In genomic region chr2:229800997-229801754, GRCh38 we compare ENCODE assay signal across 8 cellular contexts.
DNase-seq lines count a peak whose midpoint lies in the region; ATAC-seq, FAIRE-seq and TF ChIP-seq lines count a peak whose summit lies in the region.

No MANE protein-coding gene starts in this region.

- H3K4me3 Mint-ChIP-seq in activated T-cell treated with anti-CD3 and anti-CD28 coated beads, Interleukin-2, amount 50 U/mL, for 72 hours: no peak overlapping the region

- no peak overlapping the region for H3K27ac Mint-ChIP-seq in activated T-cell treated with anti-CD3 and anti-CD28 coated beads, Interleukin-2, amount 50 U/mL, for 72 hours

- H3K36me3 ChIP-seq in thoracic aorta: peaks cover 5% of the 10 kb centered on the region

- no peaks in the 10 kb centered on the region for H3K9me3 ChIP-seq in thoracic aorta

- no peaks in the 10 kb centered on the region for H3K27me3 ChIP-seq in thoracic aorta (replicated peaks; ENCODE audit: insufficient read depth)

- DNase-seq in SIG-M5 treated with dmso at 0.1 percent for 504 hours (lab: John Stamatoyannopoulos, UW; ENCODE audit: unreplicated experiment): peak; percentile 43
- DNase-seq in SIG-M5 (lab: John Stamatoyannopoulos, UW): no peak
- DNase-seq in RCC 7860 (ENCODE audit: low spot score): no peak
- peak; percentile 69 to 71 for DNase-seq in activated T-cell treated with anti-CD3 and anti-CD28 coated beads, Interleukin-2, amount 50 U/mL, for 72 hours
- DNase-seq in fibroblast of the conjunctiva (ENCODE audit: low read depth): peak; percentile 61
- DNase-seq in omental fat pad (ENCODE audit: low spot score): peak; percentile 38
- DNase-seq in thoracic aorta (ENCODE audit: low spot score): peak; percentile 4

- peak; percentile 58 for FAIRE-seq in RCC 7860 (lab: Jason Lieb, UNC)

- peak in 1 of 3 donors; percentile 5 for TF ChIP-seq CTCF in omental fat pad (IDR thresholded peaks at IDR 0.05)
- peak; percentile 69 for TF ChIP-seq CTCF in thoracic aorta (IDR thresholded peaks at IDR 0.05)

- H3K4me3 ChIP-seq in thoracic aorta: no peak overlapping the region

- no peaks in the 10 kb centered on the region for H3K27me3 Mint-ChIP-seq in activated T-cell treated with anti-CD3 and anti-CD28 coated beads, Interleukin-2, amount 50 U/mL, for 72 hours (ENCODE audit: low read depth)

- no peaks in the 10 kb centered on the region for H3K9me3 Mint-ChIP-seq in activated T-cell treated with anti-CD3 and anti-CD28 coated beads, Interleukin-2, amount 50 U/mL, for 72 hours

- peaks cover 3 to 16% of the 10 kb centered on the region in 2 donors for H3K36me3 Mint-ChIP-seq in activated T-cell treated with anti-CD3 and anti-CD28 coated beads, Interleukin-2, amount 50 U/mL, for 72 hours (ENCODE audit: insufficient read depth in 2 of 2)

- H3K27ac ChIP-seq in thoracic aorta: peak overlapping the region in 1 of 2 donors; percentile 1

- H3K4me1 Mint-ChIP-seq in activated T-cell treated with anti-CD3 and anti-CD28 coated beads, Interleukin-2, amount 50 U/mL, for 72 hours (ENCODE audit: low read depth): no peaks in the 10 kb centered on the region

- peaks cover 20 to 39% of the 10 kb centered on the region in 2 donors for H3K4me1 ChIP-seq in thoracic aorta (ENCODE audit: control insufficient read depth in 1 of 2, low read depth in 2 of 2)

- ATAC-seq in HG03521 (IDR thresholded peaks at IDR 0.05; ENCODE audit: unreplicated experiment) (peak; percentile 48), omental fat pad (ENCODE audit: low FRiP score) (no peak), thoracic aorta (ENCODE audit: insufficient number of reproducible peaks, low FRiP score, low read depth) (no peak)
- ATAC-seq in activated T-cell treated with anti-CD3 and anti-CD28 coated beads, Interleukin-2, amount 50 U/mL, for 72 hours (replicated peaks in 1 of 2): peak; percentile 53 to 67

Comparison
In these comparisons a context has a peak if more than half of its experiments do, and no peak if none do; other contexts are left out.
1. DNase-seq: peak in SIG-M5 treated with dmso at 0.1 percent for 504 hours (single experiment), activated T-cell treated with anti-CD3 and anti-CD28 coated beads, Interleukin-2, amount 50 U/mL, for 72 hours (2 of 2), fibroblast of the conjunctiva (single experiment), omental fat pad (single experiment) and thoracic aorta (single experiment); none in SIG-M5 (single experiment) and RCC 7860 (single experiment).
2. ATAC-seq: peak in HG03521 (single experiment) and activated T-cell treated with anti-CD3 and anti-CD28 coated beads, Interleukin-2, amount 50 U/mL, for 72 hours (2 of 2); none in omental fat pad (single experiment) and thoracic aorta (single experiment).